In the genomic region with DNA sequence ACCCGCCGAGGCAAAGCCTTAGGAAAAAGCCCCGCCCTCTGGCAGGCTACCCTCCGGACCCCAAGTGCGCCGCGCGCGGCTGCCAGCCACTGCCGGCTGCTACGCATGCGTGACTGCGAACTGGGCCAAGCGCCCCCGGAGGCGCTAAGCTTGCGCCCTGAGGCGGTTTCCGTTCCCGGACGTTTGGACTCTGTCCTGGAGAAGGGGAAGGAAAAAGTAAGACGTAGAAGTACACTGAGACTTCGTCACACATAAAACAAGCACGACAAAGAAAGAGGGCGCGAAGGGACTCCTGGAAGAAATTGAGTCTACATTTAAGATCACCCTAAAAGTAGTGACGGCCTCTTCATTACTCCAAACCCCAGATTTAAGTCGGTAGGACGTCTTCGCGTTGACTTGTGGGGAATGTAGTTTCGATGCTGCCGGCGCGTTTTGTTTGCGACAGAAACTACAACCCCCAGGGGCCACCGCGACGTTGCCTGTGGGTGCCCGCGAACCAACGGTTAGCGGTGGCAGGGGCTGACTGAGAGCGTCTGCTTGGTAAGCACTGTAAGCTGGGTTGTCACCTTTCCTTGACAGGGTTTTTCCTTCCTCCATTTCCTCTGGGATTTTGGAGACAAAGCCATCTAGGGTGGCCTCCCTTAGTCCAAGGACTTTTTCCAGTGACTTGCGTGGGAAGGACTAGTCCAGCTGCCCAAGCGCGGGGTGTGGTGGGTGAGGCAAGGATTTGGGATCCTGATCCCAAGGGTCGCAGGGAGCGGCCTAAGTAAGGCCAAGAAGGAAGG, we compare ENCODE assay signal across 1 cellular context.
TF ChIP-seq lines count a peak whose summit lies in the region.

A gene (plus strand): TSS at position 472 of the 785 bp plus-strand sequence. CDS start 49,715 bp downstream, outside the sequence.

TF ChIP-seq in HepG2, 621 proteins besides CTCF, POLR2A, EP300 and RAD21 (continued from another document and continues in another):
- TF ChIP-seq, protein P1, sequence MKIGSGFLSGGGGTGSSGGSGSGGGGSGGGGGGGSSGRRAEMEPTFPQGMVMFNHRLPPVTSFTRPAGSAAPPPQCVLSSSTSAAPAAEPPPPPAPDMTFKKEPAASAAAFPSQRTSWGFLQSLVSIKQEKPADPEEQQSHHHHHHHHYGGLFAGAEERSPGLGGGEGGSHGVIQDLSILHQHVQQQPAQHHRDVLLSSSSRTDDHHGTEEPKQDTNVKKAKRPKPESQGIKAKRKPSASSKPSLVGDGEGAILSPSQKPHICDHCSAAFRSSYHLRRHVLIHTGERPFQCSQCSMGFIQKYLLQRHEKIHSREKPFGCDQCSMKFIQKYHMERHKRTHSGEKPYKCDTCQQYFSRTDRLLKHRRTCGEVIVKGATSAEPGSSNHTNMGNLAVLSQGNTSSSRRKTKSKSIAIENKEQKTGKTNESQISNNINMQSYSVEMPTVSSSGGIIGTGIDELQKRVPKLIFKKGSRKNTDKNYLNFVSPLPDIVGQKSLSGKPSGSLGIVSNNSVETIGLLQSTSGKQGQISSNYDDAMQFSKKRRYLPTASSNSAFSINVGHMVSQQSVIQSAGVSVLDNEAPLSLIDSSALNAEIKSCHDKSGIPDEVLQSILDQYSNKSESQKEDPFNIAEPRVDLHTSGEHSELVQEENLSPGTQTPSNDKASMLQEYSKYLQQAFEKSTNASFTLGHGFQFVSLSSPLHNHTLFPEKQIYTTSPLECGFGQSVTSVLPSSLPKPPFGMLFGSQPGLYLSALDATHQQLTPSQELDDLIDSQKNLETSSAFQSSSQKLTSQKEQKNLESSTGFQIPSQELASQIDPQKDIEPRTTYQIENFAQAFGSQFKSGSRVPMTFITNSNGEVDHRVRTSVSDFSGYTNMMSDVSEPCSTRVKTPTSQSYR (CRISPR knock-in tag; IDR thresholded peaks at IDR 0.05; ENCODE audit: borderline replicate concordance), result no peak
- TF ChIP-seq, protein P2, sequence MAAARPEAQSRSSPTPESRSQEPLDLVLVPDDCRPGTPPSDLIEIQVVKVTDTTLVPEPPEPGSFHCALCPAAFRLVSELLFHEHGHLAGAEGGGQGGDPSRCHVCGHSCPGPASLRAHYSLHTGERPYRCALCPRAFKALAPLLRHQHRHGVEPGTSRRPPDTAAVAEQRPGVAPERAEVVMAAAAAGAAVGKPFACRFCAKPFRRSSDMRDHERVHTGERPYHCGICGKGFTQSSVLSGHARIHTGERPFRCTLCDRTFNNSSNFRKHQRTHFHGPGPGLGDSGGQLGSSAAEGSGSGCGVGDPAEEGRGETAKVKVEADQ (CRISPR knock-in tag; IDR thresholded peaks at IDR 0.05; ENCODE audit: borderline replicate concordance), result no peak
- TF ChIP-seq, protein P3, sequence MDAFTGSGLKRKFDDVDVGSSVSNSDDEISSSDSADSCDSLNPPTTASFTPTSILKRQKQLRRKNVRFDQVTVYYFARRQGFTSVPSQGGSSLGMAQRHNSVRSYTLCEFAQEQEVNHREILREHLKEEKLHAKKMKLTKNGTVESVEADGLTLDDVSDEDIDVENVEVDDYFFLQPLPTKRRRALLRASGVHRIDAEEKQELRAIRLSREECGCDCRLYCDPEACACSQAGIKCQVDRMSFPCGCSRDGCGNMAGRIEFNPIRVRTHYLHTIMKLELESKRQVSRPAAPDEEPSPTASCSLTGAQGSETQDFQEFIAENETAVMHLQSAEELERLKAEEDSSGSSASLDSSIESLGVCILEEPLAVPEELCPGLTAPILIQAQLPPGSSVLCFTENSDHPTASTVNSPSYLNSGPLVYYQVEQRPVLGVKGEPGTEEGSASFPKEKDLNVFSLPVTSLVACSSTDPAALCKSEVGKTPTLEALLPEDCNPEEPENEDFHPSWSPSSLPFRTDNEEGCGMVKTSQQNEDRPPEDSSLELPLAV (CRISPR knock-in tag; conservative IDR thresholded peaks at IDR 0.05; ENCODE audit: low read depth), result no peak
- TF ChIP-seq, protein P4, sequence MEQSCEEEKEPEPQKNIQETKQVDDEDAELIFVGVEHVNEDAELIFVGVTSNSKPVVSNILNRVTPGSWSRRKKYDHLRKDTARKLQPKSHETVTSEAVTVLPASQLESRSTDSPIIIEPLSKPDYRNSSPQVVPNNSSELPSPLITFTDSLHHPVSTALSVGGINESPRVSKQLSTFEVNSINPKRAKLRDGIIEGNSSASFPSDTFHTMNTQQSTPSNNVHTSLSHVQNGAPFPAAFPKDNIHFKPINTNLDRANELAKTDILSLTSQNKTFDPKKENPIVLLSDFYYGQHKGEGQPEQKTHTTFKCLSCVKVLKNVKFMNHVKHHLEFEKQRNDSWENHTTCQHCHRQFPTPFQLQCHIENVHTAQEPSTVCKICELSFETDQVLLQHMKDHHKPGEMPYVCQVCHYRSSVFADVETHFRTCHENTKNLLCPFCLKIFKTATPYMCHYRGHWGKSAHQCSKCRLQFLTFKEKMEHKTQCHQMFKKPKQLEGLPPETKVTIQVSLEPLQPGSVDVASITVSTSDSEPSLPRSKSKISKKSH (CRISPR knock-in tag; IDR thresholded peaks at IDR 0.05; ENCODE audit: borderline replicate concordance), result no peak
- peak; percentile 88 for TF ChIP-seq GABPB1 (CRISPR knock-in tag; IDR thresholded peaks at IDR 0.05)
- 0 out of 2 replicates have a peak, but pooled peaks have one; percentile 32 for TF ChIP-seq GTF2F1 (IDR thresholded peaks at IDR 0.05; ENCODE audit: low read length)
- no peak for TF ChIP-seq HHEX (CRISPR knock-in tag; IDR thresholded peaks at IDR 0.05)
- TF ChIP-seq TARDBP (CRISPR knock-in tag; IDR thresholded peaks at IDR 0.05), result peak; percentile 77
- TF ChIP-seq ZIK1 (CRISPR knock-in tag; IDR thresholded peaks at IDR 0.05; ENCODE audit: borderline replicate concordance, low read depth), result no peak
- no peak for TF ChIP-seq TCF7 (IDR thresholded peaks at IDR 0.05; ENCODE audit: low read depth)
- TF ChIP-seq, protein P5, sequence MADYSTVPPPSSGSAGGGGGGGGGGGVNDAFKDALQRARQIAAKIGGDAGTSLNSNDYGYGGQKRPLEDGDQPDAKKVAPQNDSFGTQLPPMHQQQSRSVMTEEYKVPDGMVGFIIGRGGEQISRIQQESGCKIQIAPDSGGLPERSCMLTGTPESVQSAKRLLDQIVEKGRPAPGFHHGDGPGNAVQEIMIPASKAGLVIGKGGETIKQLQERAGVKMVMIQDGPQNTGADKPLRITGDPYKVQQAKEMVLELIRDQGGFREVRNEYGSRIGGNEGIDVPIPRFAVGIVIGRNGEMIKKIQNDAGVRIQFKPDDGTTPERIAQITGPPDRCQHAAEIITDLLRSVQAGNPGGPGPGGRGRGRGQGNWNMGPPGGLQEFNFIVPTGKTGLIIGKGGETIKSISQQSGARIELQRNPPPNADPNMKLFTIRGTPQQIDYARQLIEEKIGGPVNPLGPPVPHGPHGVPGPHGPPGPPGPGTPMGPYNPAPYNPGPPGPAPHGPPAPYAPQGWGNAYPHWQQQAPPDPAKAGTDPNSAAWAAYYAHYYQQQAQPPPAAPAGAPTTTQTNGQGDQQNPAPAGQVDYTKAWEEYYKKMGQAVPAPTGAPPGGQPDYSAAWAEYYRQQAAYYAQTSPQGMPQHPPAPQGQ (CRISPR knock-in tag; IDR thresholded peaks at IDR 0.05; ENCODE audit: borderline replicate concordance), result no peak
- TF ChIP-seq ZNF264 (CRISPR knock-in tag; IDR thresholded peaks at IDR 0.05), result no peak; the same call in 1 of the 2 replicates
- TF ChIP-seq MIER2 (CRISPR knock-in tag; IDR thresholded peaks at IDR 0.05), result no peak
- TF ChIP-seq, protein P6, sequence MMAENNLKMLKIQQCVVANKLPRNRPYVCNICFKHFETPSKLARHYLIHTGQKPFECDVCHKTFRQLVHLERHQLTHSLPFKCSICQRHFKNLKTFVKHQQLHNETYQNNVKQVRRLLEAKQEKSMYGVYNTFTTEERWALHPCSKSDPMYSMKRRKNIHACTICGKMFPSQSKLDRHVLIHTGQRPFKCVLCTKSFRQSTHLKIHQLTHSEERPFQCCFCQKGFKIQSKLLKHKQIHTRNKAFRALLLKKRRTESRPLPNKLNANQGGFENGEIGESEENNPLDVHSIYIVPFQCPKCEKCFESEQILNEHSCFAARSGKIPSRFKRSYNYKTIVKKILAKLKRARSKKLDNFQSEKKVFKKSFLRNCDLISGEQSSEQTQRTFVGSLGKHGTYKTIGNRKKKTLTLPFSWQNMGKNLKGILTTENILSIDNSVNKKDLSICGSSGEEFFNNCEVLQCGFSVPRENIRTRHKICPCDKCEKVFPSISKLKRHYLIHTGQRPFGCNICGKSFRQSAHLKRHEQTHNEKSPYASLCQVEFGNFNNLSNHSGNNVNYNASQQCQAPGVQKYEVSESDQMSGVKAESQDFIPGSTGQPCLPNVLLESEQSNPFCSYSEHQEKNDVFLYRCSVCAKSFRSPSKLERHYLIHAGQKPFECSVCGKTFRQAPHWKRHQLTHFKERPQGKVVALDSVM (CRISPR knock-in tag; IDR thresholded peaks at IDR 0.05), result no peak
- TF ChIP-seq SIN3B (IDR thresholded peaks at IDR 0.05; ENCODE audit: low read length), result peak; percentile 73
- no peak for TF ChIP-seq ZNF652 (CRISPR knock-in tag; IDR thresholded peaks at IDR 0.05; ENCODE audit: borderline replicate concordance, low read depth)
- TF ChIP-seq ZNF674 (CRISPR knock-in tag; IDR thresholded peaks at IDR 0.05; ENCODE audit: low read depth), result no peak
- no peak; the same call in 1 of the 2 replicates for TF ChIP-seq MEIS1 (CRISPR knock-in tag; IDR thresholded peaks at IDR 0.05; ENCODE audit: borderline replicate concordance)
- no peak for TF ChIP-seq ZNF850 (CRISPR knock-in tag; conservative IDR thresholded peaks at IDR 0.05)
- TF ChIP-seq ZNF709 (CRISPR knock-in tag; IDR thresholded peaks at IDR 0.05), result no peak
- TF ChIP-seq ZNF496 (CRISPR knock-in tag; IDR thresholded peaks at IDR 0.05; ENCODE audit: insufficient replicate concordance), result no peak
- peak; percentile 87 for TF ChIP-seq POLR2G (IDR thresholded peaks at IDR 0.05; ENCODE audit: low read depth, low read length)
- TF ChIP-seq KLF9 (CRISPR knock-in tag; IDR thresholded peaks at IDR 0.05; ENCODE audit: low read depth), result no peak; the same call in 1 of the 2 replicates
- no peak for TF ChIP-seq ZBTB1 (CRISPR knock-in tag; IDR thresholded peaks at IDR 0.05; ENCODE audit: borderline replicate concordance)
- peak; percentile 55 for TF ChIP-seq ERF (CRISPR knock-in tag; IDR thresholded peaks at IDR 0.05)
- peak; percentile 7; the same call in 1 of the 2 replicates for TF ChIP-seq ZNF790 (CRISPR knock-in tag; IDR thresholded peaks at IDR 0.05; ENCODE audit: borderline replicate concordance)
- TF ChIP-seq ZBTB3 (CRISPR knock-in tag; IDR thresholded peaks at IDR 0.05; ENCODE audit: borderline replicate concordance, low read depth), result peak; percentile 96
- TF ChIP-seq ZNF326 (CRISPR knock-in tag; IDR thresholded peaks at IDR 0.05; ENCODE audit: borderline replicate concordance), result no peak
- no peak for TF ChIP-seq AGO1 (IDR thresholded peaks at IDR 0.05; ENCODE audit: low read depth, low read length, poor library complexity, severe bottlenecking)
- 0 out of 2 replicates have a peak, but pooled peaks have one; percentile 33 for TF ChIP-seq TOPORS (CRISPR knock-in tag; IDR thresholded peaks at IDR 0.05)
- TF ChIP-seq ZBTB8A (CRISPR knock-in tag; IDR thresholded peaks at IDR 0.05; ENCODE audit: borderline replicate concordance, low read depth), result peak; percentile 96
- no peak for TF ChIP-seq ZNF33B (CRISPR knock-in tag; IDR thresholded peaks at IDR 0.05)
- no peak for TF ChIP-seq CHCHD3 (CRISPR knock-in tag; IDR thresholded peaks at IDR 0.05)
- TF ChIP-seq TEAD3 (CRISPR knock-in tag; optimal IDR thresholded peaks at IDR 0.05; ENCODE audit: borderline replicate concordance), result peak; percentile 56
- TF ChIP-seq, protein P7, sequence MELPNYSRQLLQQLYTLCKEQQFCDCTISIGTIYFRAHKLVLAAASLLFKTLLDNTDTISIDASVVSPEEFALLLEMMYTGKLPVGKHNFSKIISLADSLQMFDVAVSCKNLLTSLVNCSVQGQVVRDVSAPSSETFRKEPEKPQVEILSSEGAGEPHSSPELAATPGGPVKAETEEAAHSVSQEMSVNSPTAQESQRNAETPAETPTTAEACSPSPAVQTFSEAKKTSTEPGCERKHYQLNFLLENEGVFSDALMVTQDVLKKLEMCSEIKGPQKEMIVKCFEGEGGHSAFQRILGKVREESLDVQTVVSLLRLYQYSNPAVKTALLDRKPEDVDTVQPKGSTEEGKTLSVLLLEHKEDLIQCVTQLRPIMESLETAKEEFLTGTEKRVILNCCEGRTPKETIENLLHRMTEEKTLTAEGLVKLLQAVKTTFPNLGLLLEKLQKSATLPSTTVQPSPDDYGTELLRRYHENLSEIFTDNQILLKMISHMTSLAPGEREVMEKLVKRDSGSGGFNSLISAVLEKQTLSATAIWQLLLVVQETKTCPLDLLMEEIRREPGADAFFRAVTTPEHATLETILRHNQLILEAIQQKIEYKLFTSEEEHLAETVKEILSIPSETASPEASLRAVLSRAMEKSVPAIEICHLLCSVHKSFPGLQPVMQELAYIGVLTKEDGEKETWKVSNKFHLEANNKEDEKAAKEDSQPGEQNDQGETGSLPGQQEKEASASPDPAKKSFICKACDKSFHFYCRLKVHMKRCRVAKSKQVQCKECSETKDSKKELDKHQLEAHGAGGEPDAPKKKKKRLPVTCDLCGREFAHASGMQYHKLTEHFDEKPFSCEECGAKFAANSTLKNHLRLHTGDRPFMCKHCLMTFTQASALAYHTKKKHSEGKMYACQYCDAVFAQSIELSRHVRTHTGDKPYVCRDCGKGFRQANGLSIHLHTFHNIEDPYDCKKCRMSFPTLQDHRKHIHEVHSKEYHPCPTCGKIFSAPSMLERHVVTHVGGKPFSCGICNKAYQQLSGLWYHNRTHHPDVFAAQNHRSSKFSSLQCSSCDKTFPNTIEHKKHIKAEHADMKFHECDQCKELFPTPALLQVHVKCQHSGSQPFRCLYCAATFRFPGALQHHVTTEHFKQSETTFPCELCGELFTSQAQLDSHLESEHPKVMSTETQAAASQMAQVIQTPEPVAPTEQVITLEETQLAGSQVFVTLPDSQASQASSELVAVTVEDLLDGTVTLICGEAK (IDR thresholded peaks at IDR 0.05), result no peak
- TF ChIP-seq, protein P7 (CRISPR knock-in tag; IDR thresholded peaks at IDR 0.05), result no peak; the same call in none of the 2 replicates
- TF ChIP-seq ZBTB38 (CRISPR knock-in tag; IDR thresholded peaks at IDR 0.05), result no peak; the same call in 1 of the 2 replicates
